Comparison of ENCODE assay signal across 27 cellular contexts in genomic region chr19:47004012-47004465, GRCh38. TPM values are rescaled to one million over a fixed set of nuclear protein-coding genes. Genes with fewer than 3 reads are reported as not detected.
DNase-seq lines count a peak whose midpoint lies in the region; ATAC-seq, FAIRE-seq and TF ChIP-seq lines count a peak whose summit lies in the region.
"Had no signal": no experiment of that assay in that cellular context is flagged by ENCODE, and none has a peak within 500 bp of the region (broad histone marks: within the 10 kb centered on the region; RNA-seq: fewer than 3 reads in every experiment).

No MANE protein-coding gene starts in this region.

- H3K36me3 Mint-ChIP-seq in astrocyte (ENCODE audit: low read depth, unreplicated experiment): peaks cover 12% of the 10 kb centered on the region
- peaks cover 21% of the 10 kb centered on the region for H3K36me3 Mint-ChIP-seq in neural progenitor cell
- H3K36me3 Mint-ChIP-seq in CD4-positive, alpha-beta T cell (ENCODE audit: low read depth): peaks cover 29% of the 10 kb centered on the region

- H3K27me3 ChIP-seq in H7 (ENCODE audit: control insufficient read depth, insufficient read depth, low read length) (no peaks in the 10 kb centered on the region), astrocyte (ENCODE audit: insufficient read depth, low read length) (peaks cover 2% of the 10 kb centered on the region), neural progenitor cell (no peaks in the 10 kb centered on the region)
- no peaks in the 10 kb centered on the region for H3K27me3 ChIP-seq in CD4-positive, alpha-beta T cell (ENCODE audit: control insufficient read depth, insufficient read depth, low read length)

- H3K4me3 ChIP-seq in H7 (ENCODE audit: insufficient read depth, low read depth, low read length) (no peak overlapping the region), astrocyte (ENCODE audit: insufficient read depth, low read depth, low read length) (peak overlapping the region; percentile 17), neural progenitor cell (no peak overlapping the region)
- H3K4me3 ChIP-seq: mucosa of descending colon, SK-N-MC, tibial nerve had no signal

- H3K4me1 Mint-ChIP-seq in astrocyte (ENCODE audit: low read depth, unreplicated experiment) (no peaks in the 10 kb centered on the region), neural progenitor cell (peaks cover 20% of the 10 kb centered on the region)
- H3K4me1 Mint-ChIP-seq in CD4-positive, alpha-beta T cell (ENCODE audit: low read depth): no peaks in the 10 kb centered on the region
- H3K4me1 Mint-ChIP-seq: activated naive CD8-positive, alpha-beta T cell treated with anti-CD3 and anti-CD28 coated beads for 36 hours; activated T-helper 17 cell treated with anti-CD3 and anti-CD28 coated beads, Interleukin-2, amount 50 U/mL, for 72 hours had no signal

- CTCF ChIA-PET in CD4-positive, alpha-beta T cell (lab: Charles Lee): interaction anchor here (1.0 kb wide), 1 partner anchor 9 kb away, joined by 3 read pairs; no protein-coding TSS in a partner anchor

- DNase-seq in H7 (peak; percentile 75), astrocyte (ENCODE audit: low read depth) (no peak), Right ventricle myocardium superior (no peak), neural progenitor cell (ENCODE audit: low spot score) (no peak), COLO829 (ENCODE audit: low spot score) (no peak)
- DNase-seq in CD4-positive, alpha-beta T cell: no peak
- DNase-seq: activated CD4-positive, alpha-beta T cell treated with anti-CD3 and anti-CD28 coated beads, Interleukin-2, amount 50 U/mL, for 4 hours; activated CD8-positive, alpha-beta memory T cell treated with anti-CD3 and anti-CD28 coated beads, Interleukin-2, amount 50 U/mL, for 4 hours; activated naive CD8-positive, alpha-beta T cell treated with anti-CD3 and anti-CD28 coated beads for 36 hours; CD4-positive, CD25-positive, alpha-beta regulatory T cell; cortex of kidney; GDM1; HFFc6; immature natural killer cell; mucosa of descending colon; NCI-H1105; NCI-H2107; NK-92 treated with Interleukin-12 subunit alpha and Interleukin-12 subunit beta, amount 100 ng/mL, for 24 hours; stimulated activated CD4-positive, alpha-beta T cell treated with anti-CD3 and anti-CD28 coated beads, Interleukin-4, amount 100 ng/mL, for 24 hours; stimulated activated naive CD8-positive, alpha-beta T cell treated with anti-CD3 and anti-CD28 coated beads, Interleukin-15, Interleukin-2, amounts not matched to agents 100 U/mL and 50 U/mL, for 24 hours had no signal

- H3K4me3 Mint-ChIP-seq in astrocyte (ENCODE audit: unreplicated experiment) (no peak overlapping the region), neural progenitor cell (no peak overlapping the region)
- no peak overlapping the region for H3K4me3 Mint-ChIP-seq in CD4-positive, alpha-beta T cell
- H3K4me3 Mint-ChIP-seq: activated naive CD8-positive, alpha-beta T cell treated with anti-CD3 and anti-CD28 coated beads for 36 hours; activated T-helper 17 cell treated with anti-CD3 and anti-CD28 coated beads, Interleukin-2, amount 50 U/mL, for 72 hours; CD4-positive, CD25-positive, alpha-beta regulatory T cell; HFFc6; neural crest cell had no signal

- no peaks in the 10 kb centered on the region for H3K9me3 ChIP-seq in astrocyte (ENCODE audit: insufficient read depth, low read depth, low read length)
- H3K9me3 ChIP-seq in neural progenitor cell (ENCODE audit: low read depth): no peaks in the 10 kb centered on the region
- no peaks in the 10 kb centered on the region for H3K9me3 ChIP-seq in CD4-positive, alpha-beta T cell (ENCODE audit: control insufficient read depth, low read length)
- H3K9me3 ChIP-seq: mucosa of descending colon had no signal

- H3K4me1 ChIP-seq in astrocyte (ENCODE audit: insufficient read depth, low read length): peaks cover 12% of the 10 kb centered on the region
- H3K4me1 ChIP-seq in neural progenitor cell: no peaks in the 10 kb centered on the region

- POLR2A ChIA-PET in CD4-positive, alpha-beta T cell (lab: Charles Lee): no interaction called here

- FAIRE-seq in astrocyte (lab: Jason Lieb, UNC): no peak

- ATAC-seq in Right ventricle myocardium superior (ENCODE audit: poor library complexity) (peak; percentile 24), HG03378 (IDR thresholded peaks at IDR 0.05; ENCODE audit: unreplicated experiment) (no peak), GM21576 (IDR thresholded peaks at IDR 0.05; ENCODE audit: unreplicated experiment) (no peak)
- no peak for ATAC-seq in CD4-positive, alpha-beta T cell (ENCODE audit: poor library complexity)
- ATAC-seq: Panc1; stimulated activated naive CD8-positive, alpha-beta T cell treated with anti-CD3 and anti-CD28 coated beads, Interleukin-15, Interleukin-2, amounts not matched to agents 100 U/mL and 50 U/mL, for 24 hours had no signal

- H3K79me2 ChIP-seq in astrocyte (ENCODE audit: insufficient read depth, low read length) (no peaks in the 10 kb centered on the region), neural progenitor cell (ENCODE audit: low read depth) (no peaks in the 10 kb centered on the region)

- H3K27ac Mint-ChIP-seq in astrocyte (ENCODE audit: unreplicated experiment) (no peak overlapping the region), neural progenitor cell (peak overlapping the region; percentile 83)
- H3K27ac Mint-ChIP-seq in CD4-positive, alpha-beta T cell: no peak overlapping the region
- H3K27ac Mint-ChIP-seq: activated naive CD8-positive, alpha-beta T cell treated with anti-CD3 and anti-CD28 coated beads for 36 hours; HFFc6; immature natural killer cell had no signal

- intact Hi-C loops in Right ventricle myocardium superior (cut with DNase I): no loop called here
- intact Hi-C loops in CD4-positive, alpha-beta T cell (cut with DNase I, micrococcal nuclease): no loop called here

- H3K4me2 ChIP-seq in astrocyte (ENCODE audit: low read length): peak overlapping the region; percentile 80
- H3K4me2 ChIP-seq in neural progenitor cell: no peak overlapping the region

- no peak for TF ChIP-seq CTCF in astrocyte (IDR thresholded peaks at IDR 0.05; ENCODE audit: insufficient read depth, low read depth, low read length)
- TF ChIP-seq CTCF in neural progenitor cell (IDR thresholded peaks at IDR 0.05): no peak
- TF ChIP-seq CTCF in CD4-positive, alpha-beta T cell (IDR thresholded peaks at IDR 0.05): no peak

- peaks cover 6% of the 10 kb centered on the region for H3K36me3 ChIP-seq in H7 (replicated peaks; ENCODE audit: control insufficient read depth, insufficient read depth, low read length)
- H3K36me3 ChIP-seq in astrocyte (ENCODE audit: insufficient read depth, low read length): peaks cover 10% of the 10 kb centered on the region
- no peaks in the 10 kb centered on the region for H3K36me3 ChIP-seq in neural progenitor cell

- H3K27ac ChIP-seq in astrocyte (ENCODE audit: low read depth, low read length) (no peak overlapping the region), neural progenitor cell (no peak overlapping the region)
- no peak overlapping the region for H3K27ac ChIP-seq in CD4-positive, alpha-beta T cell (ENCODE audit: low read depth, low read length)
- H3K27ac ChIP-seq: tibial nerve had no signal

- H3K9me3 Mint-ChIP-seq in astrocyte (ENCODE audit: unreplicated experiment): peaks cover 3% of the 10 kb centered on the region
- peaks cover 4% of the 10 kb centered on the region for H3K9me3 Mint-ChIP-seq in neural progenitor cell
- no peaks in the 10 kb centered on the region for H3K9me3 Mint-ChIP-seq in CD4-positive, alpha-beta T cell
- H3K9me3 Mint-ChIP-seq: activated naive CD8-positive, alpha-beta T cell treated with anti-CD3 and anti-CD28 coated beads for 36 hours; HFFc6; immature natural killer cell had no signal

- no peaks in the 10 kb centered on the region for H3K27me3 Mint-ChIP-seq in astrocyte (ENCODE audit: low read depth, unreplicated experiment)
- peaks cover 21% of the 10 kb centered on the region for H3K27me3 Mint-ChIP-seq in neural progenitor cell (ENCODE audit: insufficient read depth, low read depth)
- no peaks in the 10 kb centered on the region for H3K27me3 Mint-ChIP-seq in CD4-positive, alpha-beta T cell
- H3K27me3 Mint-ChIP-seq: activated T-helper 17 cell treated with anti-CD3 and anti-CD28 coated beads, Interleukin-2, amount 50 U/mL, for 72 hours had no signal

- H3K9ac ChIP-seq in astrocyte (ENCODE audit: low read length): no peak overlapping the region
- no peak overlapping the region for H3K9ac ChIP-seq in neural progenitor cell

- peaks cover 28% of the 10 kb centered on the region for H4K20me1 ChIP-seq in astrocyte (ENCODE audit: insufficient read depth, low read length)
- peaks cover 17% of the 10 kb centered on the region for H4K20me1 ChIP-seq in neural progenitor cell (ENCODE audit: low read depth)

- peaks cover 12% of the 10 kb centered on the region for H3F3A ChIP-seq in neural progenitor cell (ENCODE audit: low read depth)

- H2AFZ ChIP-seq in astrocyte (ENCODE audit: low read depth, low read length) (no peak overlapping the region), neural progenitor cell (replicated peaks) (no peak overlapping the region)

RNA-seq across cellular contexts. Expression of gene NPAS1, which starts 15.6 kb away (rescaled TPM):
- 3.2 and 6.1 TPM in 2 replicates for total RNA-seq in H7 (2014; rRNA removed; shearing (Covaris generic))
- total RNA-seq in astrocyte (2.5 and 3.6 TPM in 2 replicates), Right ventricle myocardium superior (not detected), neural progenitor cell (ENCODE audit: low replicate concordance) (1.2 and 4.3 TPM in 2 replicates)
- total RNA-seq in CD4-positive, alpha-beta T cell: 1 to 10 TPM; 1.1 to 2.1 TPM

RNA-seq across cellular contexts. Expression of gene TMEM160, which starts 44.4 kb away (rescaled TPM):
- total RNA-seq in H7 (2014; rRNA removed; shearing (Covaris generic)): 127 and 173 TPM in 2 replicates
- total RNA-seq in astrocyte (36.5 and 39.9 TPM in 2 replicates), Right ventricle myocardium superior (34.9 TPM), neural progenitor cell (ENCODE audit: low replicate concordance) (8.0 and 66.2 TPM in 2 replicates)
- 10 to 100 TPM; 18.0 to 18.1 TPM for total RNA-seq in CD4-positive, alpha-beta T cell
